ENCODE assay signal across 16 cellular contexts in the genomic region with DNA sequence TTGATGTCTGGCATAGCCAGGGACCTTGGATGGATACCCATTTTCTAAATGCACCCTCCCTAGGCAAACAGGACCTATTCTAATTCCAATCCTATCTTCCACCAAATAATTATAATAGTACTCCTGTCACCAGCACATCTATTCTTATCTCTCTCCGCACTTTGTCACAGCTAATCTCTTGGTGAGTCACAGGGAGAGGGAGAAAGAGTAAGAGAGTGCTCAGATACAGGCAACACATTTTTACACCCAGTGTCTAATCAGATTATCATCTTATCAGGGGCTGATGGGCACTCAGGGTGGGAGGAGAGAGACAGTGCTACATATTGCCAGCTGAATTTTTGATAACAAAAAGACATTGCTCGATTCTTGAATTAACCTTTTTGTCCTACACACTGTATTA.
DNase-seq lines count a peak whose midpoint lies in the region; ATAC-seq and TF ChIP-seq lines count a peak whose summit lies in the region.
"Had no signal": no experiment of that assay in that cellular context is flagged by ENCODE, and none has a peak within 500 bp of the region (broad histone marks: within the 10 kb centered on the region; RNA-seq: fewer than 3 reads in every experiment).

No MANE protein-coding gene starts in this region.

- no peaks in the 10 kb centered on the region for H3K79me1 ChIP-seq in mesendoderm (ENCODE audit: low read length)

- no peak overlapping the region for H2BK5ac ChIP-seq in mesendoderm (ENCODE audit: low read length)

- H3K9me3 ChIP-seq in A673 (ENCODE audit: low read depth, low read length, poor library complexity, severe bottlenecking) (no peaks in the 10 kb centered on the region), HUES6 (ENCODE audit: control insufficient read depth, insufficient read depth, low read depth, low read length) (no peaks in the 10 kb centered on the region)
- H3K9me3 ChIP-seq: BLaER1 treated with 17β-estradiol and CSF1 and Interleukin-3, amounts not matched to agents 10 nM and 100 nM had no signal

- no peak overlapping the region for H4K8ac ChIP-seq in mesendoderm (ENCODE audit: low read depth, low read length)

- ATAC-seq in HG03520 (IDR thresholded peaks at IDR 0.05; ENCODE audit: unreplicated experiment), result no peak

- H3K23ac ChIP-seq in mesendoderm (ENCODE audit: low read length), result no peak overlapping the region

- no peak overlapping the region for H3K4me2 ChIP-seq in mesendoderm (ENCODE audit: low read length)
- H3K4me2 ChIP-seq: BLaER1 treated with 17β-estradiol and CSF1 and Interleukin-3, amounts not matched to agents 10 nM and 100 nM had no signal

- peaks cover 16% of the 10 kb centered on the region for H3K4me1 ChIP-seq in A673 (ENCODE audit: insufficient read depth, low read length, poor library complexity, severe bottlenecking)
- H3K4me1 ChIP-seq in HUES6 (ENCODE audit: control insufficient read depth, insufficient read depth, low read length), result no peaks in the 10 kb centered on the region
- no peaks in the 10 kb centered on the region for H3K4me1 ChIP-seq in mesendoderm (ENCODE audit: control insufficient read depth, low read depth, low read length)

- no peak overlapping the region for H2BK15ac ChIP-seq in mesendoderm (replicated peaks; ENCODE audit: low read depth)

- no CpG with 5 or more reads among the region's 2 CpGs for WGBS in mesendoderm (ENCODE audit: extremely low coverage, insufficient coverage, low lambda C conversion rate)

- H3K27me3 ChIP-seq in A673 (replicated peaks; ENCODE audit: insufficient read depth, low read depth, low read length, poor library complexity) (no peaks in the 10 kb centered on the region), HUES6 (ENCODE audit: control insufficient read depth, insufficient read depth, low read length) (no peaks in the 10 kb centered on the region), mesendoderm (ENCODE audit: insufficient read depth, low read length, poor library complexity) (no peaks in the 10 kb centered on the region)
- H3K27me3 ChIP-seq: BLaER1 treated with 17β-estradiol and CSF1 and Interleukin-3, amounts not matched to agents 10 nM and 100 nM had no signal

- BruUV-seq in A673 (replicated peaks; lab: Mats Ljungman, UMichigan), result no TSS peak

- no peak overlapping the region for H2AK5ac ChIP-seq in mesendoderm (ENCODE audit: low read length)

- no peak overlapping the region for H3K4ac ChIP-seq in mesendoderm (ENCODE audit: low read depth, low read length)

- H3K9ac ChIP-seq in HUES6 (ENCODE audit: low read length) (peak overlapping the region; percentile 17), mesendoderm (ENCODE audit: low read length) (no peak overlapping the region)
- H3K9ac ChIP-seq: BLaER1 treated with 17β-estradiol and CSF1 and Interleukin-3, amounts not matched to agents 10 nM and 100 nM had no signal

- H3K4me3 ChIP-seq in A673 (ENCODE audit: low read depth, low read length, poor library complexity, severe bottlenecking) (no peak overlapping the region), HUES6 (ENCODE audit: low read depth, low read length) (no peak overlapping the region), mesendoderm (ENCODE audit: low read length) (no peak overlapping the region)
- H3K4me3 ChIP-seq: BLaER1 treated with 17β-estradiol and CSF1 and Interleukin-3, amounts not matched to agents 10 nM and 100 nM had no signal

- DNase-seq in A673 (ENCODE audit: low spot score), result peak; percentile 72
- peak; percentile 90 for DNase-seq in SK-N-DZ (ENCODE audit: low spot score)
- DNase-seq in mesendoderm, result peak; percentile 71
- DNase-seq in HPDE6-E6E7 (ENCODE audit: extremely low spot score), result no peak
- DNase-seq in AG20443 (ENCODE audit: low spot score), result no peak
- DNase-seq in HEK293T (ENCODE audit: extremely low spot score), result no peak
- DNase-seq: DMS53, H7, Karpas-422, MM.1S, NCI-H1436 treated with DMSO at 0.1 percent for 48 hours, NCI-H526 treated with DMSO at 0.1 percent for 48 hours, T-helper 2 cell had no signal

- CTCF ChIA-PET in A673 (lab: Charles Lee) (no interaction called here), HEK293T (lab: Yijun Ruan, JAX) (no interaction called here)

- H3K56ac ChIP-seq in mesendoderm (ENCODE audit: low read length), result no peak overlapping the region

- no peaks in the 10 kb centered on the region for H3K79me2 ChIP-seq in mesendoderm (ENCODE audit: control insufficient read depth, insufficient read depth, low read length)

- H3K36me3 ChIP-seq in A673 (ENCODE audit: insufficient read depth, low read length, poor library complexity, severe bottlenecking), result no peaks in the 10 kb centered on the region
- no peaks in the 10 kb centered on the region for H3K36me3 ChIP-seq in HUES6 (ENCODE audit: control insufficient read depth, insufficient read depth, low read length)
- no peaks in the 10 kb centered on the region for H3K36me3 ChIP-seq in mesendoderm (ENCODE audit: control insufficient read depth, insufficient read depth, low read length)
- H3K36me3 ChIP-seq: BLaER1 treated with 17β-estradiol and CSF1 and Interleukin-3, amounts not matched to agents 10 nM and 100 nM had no signal

- POLR2A ChIA-PET in A673 (lab: Charles Lee; ENCODE audit: low non-redundant PET), result interaction anchor here (0.5 kb wide), 1 partner anchor 299 kb away, joined by 8 read pairs; no protein-coding TSS in a partner anchor
- POLR2A ChIA-PET in HEK293T (lab: Yijun Ruan, JAX), result no interaction called here

- H2BK120ac ChIP-seq in mesendoderm (ENCODE audit: low read depth, low read length), result no peak overlapping the region

- H4K5ac ChIP-seq in mesendoderm (ENCODE audit: low read length), result no peak overlapping the region

- H3K18ac ChIP-seq in mesendoderm (ENCODE audit: low read length), result no peak overlapping the region

- no peak overlapping the region for H3K27ac ChIP-seq in A673 (ENCODE audit: low read depth, low read length, poor library complexity, severe bottlenecking)
- H3K27ac ChIP-seq in HUES6 (ENCODE audit: low read depth, low read length), result no peak overlapping the region
- no peak overlapping the region for H3K27ac ChIP-seq in mesendoderm (ENCODE audit: low read depth, low read length)
- H3K27ac ChIP-seq: BLaER1 treated with 17β-estradiol and CSF1 and Interleukin-3, amounts not matched to agents 10 nM and 100 nM had no signal

- intact Hi-C loops in A673 (cut with micrococcal nuclease; ENCODE audit: unreplicated experiment), result no loop called here

- no peak for TF ChIP-seq CTCF in A673 (conservative IDR thresholded peaks at IDR 0.05; ENCODE audit: low read depth, low read length)

TF ChIP-seq in HEK293T, 16 proteins besides CTCF, POLR2A, EP300 and RAD21:
- TF ChIP-seq FOXM1 (IDR thresholded peaks at IDR 0.05; ENCODE audit: borderline replicate concordance) (no peak), ELF4 (IDR thresholded peaks at IDR 0.05) (no peak), BHLHE40 (IDR thresholded peaks at IDR 0.05; ENCODE audit: borderline replicate concordance) (no peak)

Comparison
In these comparisons a context has a peak if more than half of its experiments do, and no peak if none do; other contexts are left out.
1. DNase-seq: peak in A673 (single experiment), SK-N-DZ (single experiment) and mesendoderm (single experiment); none in HPDE6-E6E7 (single experiment), AG20443 (single experiment) and HEK293T (single experiment).